In the genomic region with DNA sequence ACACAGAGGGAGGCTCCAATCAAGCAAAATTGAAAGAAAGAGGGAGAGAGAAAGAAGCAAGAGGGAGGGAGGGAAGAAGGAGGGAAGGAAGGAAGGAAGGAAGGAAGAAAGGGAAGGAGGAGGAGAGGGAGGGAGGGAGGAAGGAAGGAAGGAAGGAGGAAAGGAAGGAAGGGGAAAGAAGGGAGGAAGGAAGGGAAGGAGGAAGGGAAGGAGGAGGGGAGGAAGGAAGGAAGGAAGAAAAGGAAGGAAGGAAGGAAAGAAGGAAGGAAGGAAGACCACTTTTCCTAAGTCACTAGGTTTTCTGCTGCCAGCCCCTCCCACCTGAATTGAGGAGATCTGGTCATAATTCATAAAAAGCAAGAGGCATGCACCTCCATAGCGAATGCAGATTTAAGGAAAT, we compare ENCODE assay signal across 6 cellular contexts.
"Had no signal": no experiment of that assay in that cellular context is flagged by ENCODE, and none has a peak within 500 bp of the region (broad histone marks: within the 10 kb centered on the region; RNA-seq: fewer than 3 reads in every experiment).

No MANE protein-coding gene starts in this region.

- FAIRE-seq: HTR-8/SVneo had no signal

- H3K9ac ChIP-seq: KMS-11 had no signal

- H3K4me2 ChIP-seq: KMS-11 had no signal

- DNase-seq: IMR-90, KBM-7, KG1 had no signal

- H3K27ac ChIP-seq: HL-60, KMS-11 had no signal
